12 cellular contexts compared by ENCODE assay signal in genomic region chr11:45060707-45061106, GRCh38.
"Had no signal": no experiment of that assay in that cellular context is flagged by ENCODE, and none has a peak within 500 bp of the region (broad histone marks: within the 10 kb centered on the region; RNA-seq: fewer than 3 reads in every experiment).

No MANE protein-coding gene starts in this region.

- H3K4me1 ChIP-seq: foreskin keratinocyte, sigmoid colon, uterus had no signal

- FAIRE-seq: colon had no signal

- H3K36me3 ChIP-seq: right atrium auricular region, sigmoid colon, uterus had no signal

- H3K4me3 ChIP-seq: right atrium auricular region, sigmoid colon, skin epidermis, uterus had no signal

- H3K27ac ChIP-seq: foreskin keratinocyte, right atrium auricular region, sigmoid colon, skin epidermis, uterus had no signal

- DNase-seq: dermis blood vessel endothelial cell; foreskin keratinocyte; immature natural killer cell; mesendoderm; naive thymus-derived CD4-positive, alpha-beta T cell; sigmoid colon; stimulated activated CD4-positive, alpha-beta T cell treated with anti-CD3 and anti-CD28 coated beads, Interleukin-2, amount 100 ng/mL, for 48 hours; stimulated activated naive CD4-positive, alpha-beta T cell treated with Interleukin-2 at 50 U/mL for 16 hours; uterus had no signal

- H3K27me3 ChIP-seq: foreskin keratinocyte, right atrium auricular region, sigmoid colon, uterus had no signal

- H3K9me3 ChIP-seq: uterus had no signal
